13 cellular contexts compared by ENCODE assay signal in genomic region chr10:31136951-31137885, GRCh38.
A peak's percentile ranks its signal among the peaks of the same experiment; 100 is the strongest.
DNase-seq lines count a peak whose midpoint lies in the region; ATAC-seq and TF ChIP-seq lines count a peak whose summit lies in the region.
"Had no signal": no experiment of that assay in that cellular context is flagged by ENCODE, and none has a peak within 500 bp of the region (broad histone marks: within the 10 kb centered on the region; RNA-seq: fewer than 3 reads in every experiment).

No MANE protein-coding gene starts in this region.

- H2BK120ac ChIP-seq in IMR-90 (ENCODE audit: low read depth, low read length), result peak overlapping the region; percentile 98

- TF ChIP-seq CTCF in CD8-positive, alpha-beta T cell (IDR thresholded peaks at IDR 0.05), result no peak
- TF ChIP-seq CTCF in IMR-90 (conservative IDR thresholded peaks at IDR 0.05; ENCODE audit: low read depth, low read length), result no peak
- TF ChIP-seq CTCF in thyroid gland (IDR thresholded peaks at IDR 0.05), result no peak

- H3K9me1 ChIP-seq in IMR-90 (ENCODE audit: insufficient read depth, low read length), result peaks cover 38% of the 10 kb centered on the region

- peak overlapping the region; percentile 87; the same call in 1 of the 2 replicates for H3K18ac ChIP-seq in IMR-90 (ENCODE audit: low read depth, low read length)

- no peaks in the 10 kb centered on the region for H3K36me3 Mint-ChIP-seq in CD8-positive, alpha-beta T cell
- H3K36me3 Mint-ChIP-seq in activated naive CD8-positive, alpha-beta T cell treated with anti-CD3 and anti-CD28 coated beads, Interleukin-2, amount 10 ng/mL, durations not matched to agents 7 days and 5 days, result peaks cover 1% of the 10 kb centered on the region
- H3K36me3 Mint-ChIP-seq: stimulated activated naive B cell treated with anti-CD40 and anti-IgM and Interleukin-4, amounts not matched to agents 10 μg/mL and 1 μg/mL and 100 μg/mL, for 72 hours had no signal

- no peak overlapping the region for H3K27ac ChIP-seq in CD8-positive, alpha-beta T cell (ENCODE audit: low read depth, low read length)
- H3K27ac ChIP-seq in IMR-90 (ENCODE audit: insufficient read depth, low read length) (peak overlapping the region; percentile 92), muscle layer of duodenum (ENCODE audit: low read length) (peak overlapping the region; percentile 20), thyroid gland (no peak overlapping the region)
- H3K27ac ChIP-seq: HL-60 had no signal

- no peak for DNase-seq in CD8-positive, alpha-beta T cell
- DNase-seq in IMR-90 (peak; percentile 69), UCSD-AML1 (lab: John Stamatoyannopoulos, UW; ENCODE audit: unreplicated experiment) (no peak), thyroid gland (no peak)
- no peak for DNase-seq in activated naive CD8-positive, alpha-beta T cell treated with anti-CD3 and anti-CD28 coated beads, Interleukin-2, amount 10 ng/mL, durations not matched to agents 7 days and 5 days
- DNase-seq: gastrocnemius medialis; NCI-H2029; stimulated activated naive B cell treated with anti-CD40 and anti-IgM and Interleukin-4, amounts not matched to agents 10 μg/mL and 1 μg/mL and 100 μg/mL, for 72 hours had no signal

- dilution Hi-C loops in IMR-90 (cut with HindIII; ENCODE audit: low sequenced_read_pairs, unreplicated experiment), result no loop called here

- peak overlapping the region; percentile 96 for H4K91ac ChIP-seq in IMR-90 (ENCODE audit: insufficient read depth, low read depth, low read length)

- no peak overlapping the region for H2AK9ac ChIP-seq in IMR-90 (replicated peaks; ENCODE audit: low read depth, low read length, poor library complexity)

- peak; percentile 30 for ATAC-seq in CD8-positive, alpha-beta T cell
- ATAC-seq in IMR-90 (ENCODE audit: low read depth), result peak; percentile 17
- peak; percentile 58 for ATAC-seq in activated naive CD8-positive, alpha-beta T cell treated with anti-CD3 and anti-CD28 coated beads, Interleukin-2, amount 10 ng/mL, durations not matched to agents 7 days and 5 days (ENCODE audit: low read depth)
- no peak for ATAC-seq in GM21737 (IDR thresholded peaks at IDR 0.05; ENCODE audit: unreplicated experiment)
- no peak for ATAC-seq in GM18502 (IDR thresholded peaks at IDR 0.05; ENCODE audit: poor library complexity, unreplicated experiment)
- ATAC-seq: gastrocnemius medialis; HCT116; stimulated activated naive B cell treated with anti-CD40 and anti-IgM and Interleukin-4, amounts not matched to agents 10 μg/mL and 1 μg/mL and 100 μg/mL, for 72 hours had no signal

- H2AK5ac ChIP-seq in IMR-90 (ENCODE audit: low read depth, low read length), result peak overlapping the region; percentile 93

- H3K56ac ChIP-seq in IMR-90 (ENCODE audit: extremely low read depth, insufficient read depth, low read length), result peak overlapping the region; percentile 82

- peaks cover 6 to 51% of the 10 kb centered on the region in 2 experiments; a peak in 3 of 4 replicates for H3K79me1 ChIP-seq in IMR-90 (ENCODE audit: low read depth in 1 of 2, low read length in 2 of 2)

- peaks cover 32% of the 10 kb centered on the region for H3K4me1 ChIP-seq in CD8-positive, alpha-beta T cell (ENCODE audit: insufficient read depth, low read length)
- H3K4me1 ChIP-seq in IMR-90 (ENCODE audit: control insufficient read depth, insufficient read depth, low read length) (peaks cover 31% of the 10 kb centered on the region), muscle layer of duodenum (ENCODE audit: control insufficient read depth in 1 of 2, insufficient read depth in 2 of 2, low read length in 2 of 2) (peaks cover 5 to 10% of the 10 kb centered on the region in 2 donors), thyroid gland (peaks cover 9 to 13% of the 10 kb centered on the region in 2 donors)

- H3K4me2 ChIP-seq in IMR-90 (ENCODE audit: low read depth, low read length), result peak overlapping the region; percentile 1; the same call in 1 of the 2 replicates

- H4K5ac ChIP-seq in IMR-90 (ENCODE audit: low read depth, low read length), result peak overlapping the region; percentile 55; the same call in 1 of the 2 replicates

- no peaks in the 10 kb centered on the region for H3K36me3 ChIP-seq in CD8-positive, alpha-beta T cell (ENCODE audit: insufficient read depth, low read length)
- no peaks in the 10 kb centered on the region for H3K36me3 ChIP-seq in IMR-90 (ENCODE audit: control insufficient read depth, insufficient read depth, low read length)
- no peaks in the 10 kb centered on the region for H3K36me3 ChIP-seq in muscle layer of duodenum (ENCODE audit: control insufficient read depth in 1 of 2, insufficient read depth in 2 of 2, low read length in 2 of 2)
- H3K36me3 ChIP-seq in thyroid gland, result no peaks in the 10 kb centered on the region
- H3K36me3 ChIP-seq: gastrocnemius medialis had no signal

- no peak for TF ChIP-seq RAD21 in IMR-90 (IDR thresholded peaks at IDR 0.05; ENCODE audit: low read length)

- peaks cover 37% of the 10 kb centered on the region for H3K4me1 Mint-ChIP-seq in CD8-positive, alpha-beta T cell (ENCODE audit: low read depth)
- H3K4me1 Mint-ChIP-seq in activated naive CD8-positive, alpha-beta T cell treated with anti-CD3 and anti-CD28 coated beads, Interleukin-2, amount 10 ng/mL, durations not matched to agents 7 days and 5 days, result peaks cover 31% of the 10 kb centered on the region

- H3K9me3 ChIP-seq in CD8-positive, alpha-beta T cell (ENCODE audit: low read length), result no peaks in the 10 kb centered on the region
- H3K9me3 ChIP-seq in IMR-90 (ENCODE audit: control insufficient read depth, insufficient read depth, low read length), result no peaks in the 10 kb centered on the region
- no peaks in the 10 kb centered on the region for H3K9me3 ChIP-seq in muscle layer of duodenum (ENCODE audit: control insufficient read depth in 1 of 2, low read length in 2 of 2)
- H3K9me3 ChIP-seq in thyroid gland, result no peaks in the 10 kb centered on the region
- H3K9me3 ChIP-seq: gastrocnemius medialis had no signal

- no peak overlapping the region for H3K4me3 ChIP-seq in CD8-positive, alpha-beta T cell (ENCODE audit: low read depth, low read length)
- H3K4me3 ChIP-seq in IMR-90 (ENCODE audit: insufficient read depth, low read depth, low read length), result no peak overlapping the region
- H3K4me3 ChIP-seq in muscle layer of duodenum (ENCODE audit: low read depth in 1 of 2, low read length in 2 of 2), result no peak overlapping the region
- H3K4me3 ChIP-seq in thyroid gland (replicated peaks in 1 of 3), result no peak overlapping the region
- H3K4me3 ChIP-seq: gastrocnemius medialis had no signal

- peak overlapping the region; percentile 96 for H2BK5ac ChIP-seq in IMR-90 (ENCODE audit: low read depth, low read length, poor library complexity, severe bottlenecking)

- H4K8ac ChIP-seq in IMR-90 (ENCODE audit: low read depth in 2 of 2, low read length in 2 of 2), result peak overlapping the region; percentile 81 to 93

- in situ Hi-C loops in IMR-90 (cut with MboI; ENCODE audit: low sequenced_read_pairs), result loop anchor here (5.0 to 10.0 kb wide), 2 partner anchors 105 to 352 kb away; partner anchors contain the start of gene ZNF438

- peak overlapping the region; percentile 98 for H2BK20ac ChIP-seq in IMR-90 (ENCODE audit: low read depth, low read length)

- WGBS in IMR-90 (ENCODE audit: extremely low coverage in 2 of 2, insufficient read length in 1 of 2), 2 experiments, result no CpG with 5 or more reads among the region's 9 CpGs
- 69 to 73% methylated on average over 9 of the region's 9 CpGs for WGBS in thyroid gland, 2 donors

- CTCF ChIA-PET in CD8-positive, alpha-beta T cell (lab: Charles Lee), result no interaction called here
- CTCF ChIA-PET in IMR-90 (lab: Yijun Ruan, JAX), result interaction anchor here (0.6 to 0.9 kb wide), 2 partner anchors 333 to 386 kb away, joined by 3 read pairs; no protein-coding TSS in a partner anchor

- H3K14ac ChIP-seq in IMR-90 (replicated peaks; ENCODE audit: low read depth, low read length), result peak overlapping the region; percentile 81

- peak overlapping the region; percentile 62 for H3K27ac Mint-ChIP-seq in CD8-positive, alpha-beta T cell
- peak overlapping the region; percentile 21 for H3K27ac Mint-ChIP-seq in activated naive CD8-positive, alpha-beta T cell treated with anti-CD3 and anti-CD28 coated beads, Interleukin-2, amount 10 ng/mL, durations not matched to agents 7 days and 5 days
- H3K27ac Mint-ChIP-seq: stimulated activated naive B cell treated with anti-CD40 and anti-IgM and Interleukin-4, amounts not matched to agents 10 μg/mL and 1 μg/mL and 100 μg/mL, for 72 hours had no signal

- no peaks in the 10 kb centered on the region for H3K27me3 Mint-ChIP-seq in CD8-positive, alpha-beta T cell (ENCODE audit: low read depth)
- H3K27me3 Mint-ChIP-seq in activated naive CD8-positive, alpha-beta T cell treated with anti-CD3 and anti-CD28 coated beads, Interleukin-2, amount 10 ng/mL, durations not matched to agents 7 days and 5 days, result no peaks in the 10 kb centered on the region
- H3K27me3 Mint-ChIP-seq: stimulated activated naive B cell treated with anti-CD40 and anti-IgM and Interleukin-4, amounts not matched to agents 10 μg/mL and 1 μg/mL and 100 μg/mL, for 72 hours had no signal

- TF ChIP-seq POLR2A in IMR-90 (IDR thresholded peaks at IDR 0.05; ENCODE audit: low read depth, low read length), result no peak
- TF ChIP-seq POLR2A in thyroid gland (IDR thresholded peaks at IDR 0.05), result no peak

- H4K20me1 ChIP-seq in IMR-90 (ENCODE audit: insufficient read depth, low read length), result no peaks in the 10 kb centered on the region

- H3K23ac ChIP-seq in IMR-90 (ENCODE audit: low read depth, low read length), result peak overlapping the region; percentile 85

- H3K4me3 Mint-ChIP-seq in CD8-positive, alpha-beta T cell, result peak overlapping the region; percentile 12
- H3K4me3 Mint-ChIP-seq in activated naive CD8-positive, alpha-beta T cell treated with anti-CD3 and anti-CD28 coated beads, Interleukin-2, amount 10 ng/mL, durations not matched to agents 7 days and 5 days, result peak overlapping the region; percentile 28
- H3K4me3 Mint-ChIP-seq: stimulated activated naive B cell treated with anti-CD40 and anti-IgM and Interleukin-4, amounts not matched to agents 10 μg/mL and 1 μg/mL and 100 μg/mL, for 72 hours had no signal

- H2BK15ac ChIP-seq in IMR-90 (ENCODE audit: low read depth, low read length), result peak overlapping the region; percentile 84

- peak overlapping the region; percentile 45; the same call in 1 of the 2 replicates for H3K9ac ChIP-seq in IMR-90 (ENCODE audit: low read depth, low read length)

- H3K27me3 ChIP-seq in CD8-positive, alpha-beta T cell (ENCODE audit: insufficient read depth, low read length), result no peaks in the 10 kb centered on the region
- no peaks in the 10 kb centered on the region for H3K27me3 ChIP-seq in IMR-90 (ENCODE audit: control insufficient read depth, insufficient read depth, low read length)
- no peaks in the 10 kb centered on the region for H3K27me3 ChIP-seq in muscle layer of duodenum (ENCODE audit: low read depth, low read length)
- no peaks in the 10 kb centered on the region for H3K27me3 ChIP-seq in thyroid gland
- H3K27me3 ChIP-seq: gastrocnemius medialis had no signal

- H3K9me3 Mint-ChIP-seq in CD8-positive, alpha-beta T cell, result no peaks in the 10 kb centered on the region
- no peaks in the 10 kb centered on the region for H3K9me3 Mint-ChIP-seq in activated naive CD8-positive, alpha-beta T cell treated with anti-CD3 and anti-CD28 coated beads, Interleukin-2, amount 10 ng/mL, durations not matched to agents 7 days and 5 days
- H3K9me3 Mint-ChIP-seq: stimulated activated naive B cell treated with anti-CD40 and anti-IgM and Interleukin-4, amounts not matched to agents 10 μg/mL and 1 μg/mL and 100 μg/mL, for 72 hours had no signal

- intact Hi-C loops in CD8-positive, alpha-beta T cell (cut with DNase I, micrococcal nuclease), result loop anchor here in 1 of 2 experiments (5.0 to 10.0 kb wide), 2 partner anchors 352 to 1975 kb away; no protein-coding TSS in a partner anchor
- intact Hi-C loops in IMR-90 (cut with micrococcal nuclease) (loop anchor here (5.0 to 10.0 kb wide), 2 partner anchors 180 to 382 kb away; partner anchors contain the start of gene ZEB1), thyroid gland (cut with DNase I) (no loop called here)

- peak overlapping the region; percentile 99 for H3K4ac ChIP-seq in IMR-90 (ENCODE audit: low read depth, low read length)

- no peak overlapping the region for H2AFZ ChIP-seq in IMR-90 (replicated peaks; ENCODE audit: low read length, poor library complexity)

- POLR2A ChIA-PET in CD8-positive, alpha-beta T cell (lab: Charles Lee), result no interaction called here
- POLR2A ChIA-PET in IMR-90 (lab: Charles Lee; ENCODE audit: unreplicated experiment), result interaction anchor here (0.9 to 1.4 kb wide), 4 partner anchors 125 to 184 kb away, joined by 3 to 4 read pairs (median 4); no protein-coding TSS in a partner anchor
- POLR2A ChIA-PET in activated naive CD8-positive, alpha-beta T cell treated with anti-CD3 and anti-CD28 coated beads, Interleukin-2, amount 10 ng/mL, durations not matched to agents 7 days and 5 days (lab: Charles Lee), result no interaction called here

- BruUV-seq in IMR-90 (replicated peaks; lab: Mats Ljungman, UMichigan), result no TSS peak

Comparison
In these comparisons a context has a peak if more than half of its experiments do, and no peak if none do; other contexts are left out.
1. ATAC-seq: peak in CD8-positive, alpha-beta T cell (single experiment), IMR-90 (single experiment) and activated naive CD8-positive, alpha-beta T cell treated with anti-CD3 and anti-CD28 coated beads, Interleukin-2, amount 10 ng/mL, durations not matched to agents 7 days and 5 days (single experiment); none in GM21737 (single experiment) and GM18502 (single experiment).
2. H3K27ac ChIP-seq: peak in IMR-90 (single experiment) and muscle layer of duodenum (single experiment); none in CD8-positive, alpha-beta T cell (single experiment) and thyroid gland (0 of 3).